In genomic region chr5:147782053-147783028, GRCh38 we compare ENCODE assay signal across 8 cellular contexts.
DNase-seq lines count a peak whose midpoint lies in the region; ATAC-seq and TF ChIP-seq lines count a peak whose summit lies in the region.

Gene JAKMIP2 (minus strand): TSS chr5:147782728. CDS start chr5:147671806, 110,922 bp downstream.

- H3K27ac ChIP-seq in muscle layer of duodenum (ENCODE audit: low read length), result peak within 1 kb of the TSS; percentile 27

- H3K4me1 ChIP-seq in muscle layer of duodenum (ENCODE audit: control insufficient read depth in 1 of 2, insufficient read depth in 2 of 2, low read length in 2 of 2), result peaks cover 0 to 12% of the 10 kb centered on the region in 2 donors

- TF ChIP-seq POLR2A in erythroblast (IDR thresholded peaks at IDR 0.05; ENCODE audit: low read length), result peak; percentile 41

- no peaks in the 10 kb centered on the region for H3K27me3 ChIP-seq in muscle layer of duodenum (ENCODE audit: low read depth, low read length)

- ATAC-seq in GM19023 (IDR thresholded peaks at IDR 0.05; ENCODE audit: unreplicated experiment), result peak; percentile 85
- peak; percentile 81 for ATAC-seq in HG03460 (IDR thresholded peaks at IDR 0.05; ENCODE audit: unreplicated experiment)
- no peak for ATAC-seq in GM19324 (IDR thresholded peaks at IDR 0.05; ENCODE audit: low FRiP score, unreplicated experiment)

- H3K9me3 ChIP-seq in muscle layer of duodenum (ENCODE audit: control insufficient read depth in 1 of 2, low read length in 2 of 2), result no peaks in the 10 kb centered on the region

- DNase-seq in NCI-H748 (lab: John Stamatoyannopoulos, UW; ENCODE audit: unreplicated experiment), result peak; percentile 99
- peak; percentile 81 for DNase-seq in activated CD8-positive, alpha-beta memory T cell treated with anti-CD3 and anti-CD28 coated beads, Interleukin-2, amount 50 U/mL, for 4 hours
- DNase-seq in erythroblast (lab: John Stamatoyannopoulos, UW), result peak; percentile 70 to 76
- peak; percentile 87 for DNase-seq in stimulated activated CD8-positive, alpha-beta memory T cell treated with anti-CD3 and anti-CD28 coated beads, Interleukin-4, amount 100 ng/mL, for 48 hours

- H3K4me3 ChIP-seq in muscle layer of duodenum (ENCODE audit: low read depth in 1 of 2, low read length in 2 of 2), result peak within 1 kb of the TSS; percentile 55 to 67

- H3K36me3 ChIP-seq in muscle layer of duodenum (ENCODE audit: control insufficient read depth in 1 of 2, insufficient read depth in 2 of 2, low read length in 2 of 2), result no peaks in the 10 kb centered on the region
